In the genomic region with DNA sequence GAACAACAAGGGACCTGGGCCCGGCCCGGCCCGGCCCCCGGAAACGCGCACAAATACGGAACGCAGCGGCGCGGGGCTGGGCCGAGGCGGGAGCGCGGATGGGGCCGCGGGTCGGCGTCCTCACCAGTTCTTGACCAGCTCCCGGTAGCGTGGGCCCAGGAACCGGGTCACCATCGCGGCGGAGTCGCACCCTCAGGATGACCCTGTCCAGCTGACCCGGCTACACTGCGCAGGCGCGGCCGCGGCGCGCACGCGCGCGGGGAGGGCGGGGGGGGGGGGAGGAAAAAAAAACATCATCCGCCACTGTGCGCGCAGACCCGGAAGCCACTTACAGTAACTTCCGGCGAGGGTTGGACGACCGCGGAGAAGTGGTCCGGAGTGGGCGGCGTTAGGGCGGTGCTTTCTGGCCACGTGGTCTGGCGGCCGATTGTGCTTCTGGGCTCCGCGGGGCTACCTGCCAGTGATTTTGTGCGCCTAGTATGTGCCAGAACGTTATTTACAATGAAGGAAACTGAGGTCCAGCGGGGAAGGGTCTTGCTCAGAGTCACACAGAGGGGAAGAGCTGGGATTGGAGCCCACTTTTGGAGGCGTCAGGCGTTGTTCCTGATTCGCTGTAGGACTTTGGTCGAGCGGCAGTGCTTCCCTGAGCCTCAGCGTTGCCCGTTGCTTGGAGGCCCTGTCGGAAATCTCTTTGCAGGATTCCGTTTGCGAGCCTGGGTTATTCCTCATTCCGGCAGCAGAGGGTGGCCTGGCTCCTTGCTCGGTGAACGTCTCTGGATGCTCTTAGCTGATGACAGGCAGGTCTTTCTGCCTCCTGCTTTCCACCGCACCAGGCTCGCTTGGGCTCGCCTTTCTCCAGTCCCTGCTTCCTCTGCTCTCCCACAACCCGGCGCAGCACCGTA, we compare ENCODE assay signal across 8 cellular contexts. TPM values are rescaled to one million over a fixed set of nuclear protein-coding genes. Genes with fewer than 3 reads are reported as not detected.
DNase-seq lines count a peak whose midpoint lies in the region; ATAC-seq, FAIRE-seq and TF ChIP-seq lines count a peak whose summit lies in the region.

A gene (minus strand): TSS at position 227 of the 902 bp plus-strand sequence. CDS start 53 bp downstream, at position 174.

- no peaks in the 10 kb centered on the region for H3K27me3 ChIP-seq in Loucy (ENCODE audit: insufficient read depth, low read length, poor library complexity, severe bottlenecking)

- peaks cover 10% of the 10 kb centered on the region; the same call in 1 of the 2 replicates for H3K36me3 ChIP-seq in Loucy (ENCODE audit: insufficient read depth, low read length)

- peak within 1 kb of the TSS; percentile 83 to 95 for H3K27ac Mint-ChIP-seq in natural killer cell treated with Interleukin-12 subunit alpha and Interleukin-12 subunit beta and Interleukin-15 and Interleukin-18, amount 100 ng/mL, for 72 hours

- FAIRE-seq in H54 (lab: Jason Lieb, UNC), result peak; percentile 53

- no peaks in the 10 kb centered on the region for H3K36me3 Mint-ChIP-seq in natural killer cell treated with Interleukin-12 subunit alpha and Interleukin-12 subunit beta and Interleukin-15 and Interleukin-18, amount 100 ng/mL, for 72 hours

- TF ChIP-seq CTCF in Loucy (conservative IDR thresholded peaks at IDR 0.05; ENCODE audit: low read length), result peak; percentile 53

- H3K9me2 ChIP-seq in Loucy (replicated peaks; ENCODE audit: low read depth, low read length), result no peaks in the 10 kb centered on the region

- peaks cover 8% of the 10 kb centered on the region for H3K4me1 ChIP-seq in Loucy (ENCODE audit: insufficient read depth, low read length, poor library complexity, severe bottlenecking)

- H2AFZ ChIP-seq in Loucy (ENCODE audit: low read length), result peak within 1 kb of the TSS; percentile 92

- H3K4me3 Mint-ChIP-seq in natural killer cell treated with Interleukin-12 subunit alpha and Interleukin-12 subunit beta and Interleukin-15 and Interleukin-18, amount 100 ng/mL, for 72 hours, result peak within 1 kb of the TSS; percentile 95

- peak within 1 kb of the TSS; percentile 100 for H3K4me3 ChIP-seq in Loucy (ENCODE audit: low read length, poor library complexity, severe bottlenecking)

- DNase-seq in ELR (ENCODE audit: low read depth) (peak; percentile 97), H54 (ENCODE audit: insufficient read length, low spot score) (peak; percentile 94), fibroblast of peridontal ligament (ENCODE audit: extremely low read depth) (peak; percentile 95)
- DNase-seq in activated T-helper 9 cell treated with anti-CD3 and anti-CD28 coated beads, Interleukin-2, amount 50 U/mL, for 16 hours (ENCODE audit: low read depth), result peak; percentile 89
- peak; percentile 96 for DNase-seq in natural killer cell treated with Interleukin-12 subunit alpha and Interleukin-12 subunit beta and Interleukin-15 and Interleukin-18, amount 100 ng/mL, for 72 hours (ENCODE audit: low spot score)
- DNase-seq in stimulated activated naive CD8-positive, alpha-beta T cell treated with anti-CD3 and anti-CD28 coated beads, Interleukin-15, Interleukin-2, amounts not matched to agents 100 U/mL and 50 U/mL, for 24 hours, result peak; percentile 95

- no peaks in the 10 kb centered on the region for H3K9me3 ChIP-seq in Loucy (ENCODE audit: insufficient read depth, low read depth, low read length)

- TF ChIP-seq POLR2A in H54 (IDR thresholded peaks at IDR 0.05; ENCODE audit: low read depth, low read length), result peak; percentile 67
- TF ChIP-seq POLR2A in Raji (IDR thresholded peaks at IDR 0.05; ENCODE audit: insufficient read depth, low read depth, low read length), result peak; percentile 92

- H4K20me1 ChIP-seq in Loucy (ENCODE audit: insufficient read depth, low read length, poor library complexity, severe bottlenecking), result peaks cover 14% of the 10 kb centered on the region

- H3F3A ChIP-seq in Loucy (ENCODE audit: low read depth), result peaks cover 6% of the 10 kb centered on the region; the same call in 1 of the 2 replicates

- H3K4me1 Mint-ChIP-seq in natural killer cell treated with Interleukin-12 subunit alpha and Interleukin-12 subunit beta and Interleukin-15 and Interleukin-18, amount 100 ng/mL, for 72 hours (ENCODE audit: low read depth in 2 of 2), result peaks cover 27 to 39% of the 10 kb centered on the region in 2 donors

- H3K9ac ChIP-seq in Loucy (ENCODE audit: low read depth, low read length, poor library complexity, severe bottlenecking), result peak within 1 kb of the TSS; percentile 97

- no peaks in the 10 kb centered on the region for H3K27me3 Mint-ChIP-seq in natural killer cell treated with Interleukin-12 subunit alpha and Interleukin-12 subunit beta and Interleukin-15 and Interleukin-18, amount 100 ng/mL, for 72 hours

- peak within 1 kb of the TSS; percentile 93 for H3K4me2 ChIP-seq in Loucy (ENCODE audit: low read depth, low read length, poor library complexity, severe bottlenecking)

- H3K9me3 Mint-ChIP-seq in natural killer cell treated with Interleukin-12 subunit alpha and Interleukin-12 subunit beta and Interleukin-15 and Interleukin-18, amount 100 ng/mL, for 72 hours, result no peaks in the 10 kb centered on the region

- H3K79me2 ChIP-seq in Loucy (ENCODE audit: insufficient read depth, low read length), result peaks cover 45% of the 10 kb centered on the region

- ATAC-seq in natural killer cell treated with Interleukin-12 subunit alpha and Interleukin-12 subunit beta and Interleukin-15 and Interleukin-18, amount 100 ng/mL, for 72 hours, result peak; percentile 95 to 97
- ATAC-seq in stimulated activated naive CD8-positive, alpha-beta T cell treated with anti-CD3 and anti-CD28 coated beads, Interleukin-15, Interleukin-2, amounts not matched to agents 100 U/mL and 50 U/mL, for 24 hours, result peak; percentile 87

RNA-seq across cellular contexts. Expression of the gene that starts here (rescaled TPM):
- 100 to 1,000 TPM; 179 to 184 TPM for total RNA-seq in natural killer cell treated with Interleukin-12 subunit alpha and Interleukin-12 subunit beta and Interleukin-15 and Interleukin-18, amount 100 ng/mL, for 72 hours

Comparison
In these comparisons a context has a peak if more than half of its experiments do, and no peak if none do; other contexts are left out.
1. Peak in every context shown above with its lines: DNase-seq, ATAC-seq and H3K4me3 ChIP-seq.